9 cellular contexts compared by ENCODE assay signal in the genomic region with DNA sequence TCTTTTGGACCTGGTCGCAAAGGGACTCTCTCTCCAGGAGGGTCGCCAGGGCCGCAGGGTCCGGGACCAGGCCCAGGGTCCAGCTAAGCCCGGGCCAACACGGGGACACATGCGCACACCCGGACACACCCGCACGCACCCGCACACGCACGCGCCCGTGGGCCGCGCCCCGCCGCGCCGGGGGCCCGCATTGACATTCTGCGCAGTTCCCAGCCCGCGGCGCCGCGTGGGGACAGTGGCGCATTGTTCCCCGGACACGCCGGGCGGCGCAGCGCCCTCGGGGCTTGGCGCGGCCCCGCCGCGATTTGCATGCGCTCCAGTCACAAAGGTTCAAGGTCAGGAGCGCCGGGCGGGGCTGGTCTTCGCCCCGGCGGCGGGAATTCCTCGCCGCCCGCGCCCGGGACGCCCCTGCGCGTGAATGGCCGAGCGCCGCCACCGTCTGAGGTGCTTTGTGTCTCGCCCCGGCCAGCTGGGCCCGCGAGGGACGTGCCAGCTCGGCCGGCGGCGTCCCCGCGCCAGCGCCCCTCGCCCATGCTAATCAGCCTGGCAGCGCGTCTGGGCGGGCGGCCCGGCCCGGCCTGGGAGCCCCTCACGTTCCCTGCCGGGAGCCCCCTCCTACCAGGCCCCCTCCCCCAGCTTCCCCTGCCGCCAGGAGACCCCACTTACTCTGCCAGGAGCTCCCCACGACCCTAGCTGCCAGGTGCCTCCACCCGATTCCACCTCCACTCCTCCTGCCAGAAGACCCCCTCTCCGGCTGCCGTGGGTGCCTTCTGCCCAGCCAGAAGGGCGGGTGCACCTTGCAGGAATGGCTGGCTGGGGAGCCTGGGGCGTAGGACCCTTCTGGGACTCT. TPM values are rescaled to one million over a fixed set of nuclear protein-coding genes. Genes with fewer than 3 reads are reported as not detected.
DNase-seq lines count a peak whose midpoint lies in the region; ATAC-seq and TF ChIP-seq lines count a peak whose summit lies in the region.
"Had no signal": no experiment of that assay in that cellular context is flagged by ENCODE, and none has a peak within 500 bp of the region (broad histone marks: within the 10 kb centered on the region; RNA-seq: fewer than 3 reads in every experiment).

No MANE protein-coding gene starts in this region.

- H3K4me1 ChIP-seq in iPS-18a (ENCODE audit: control insufficient read depth, low read depth, low read length), result peaks cover 14% of the 10 kb centered on the region
- peaks cover 9% of the 10 kb centered on the region for H3K4me1 ChIP-seq in rectal smooth muscle tissue (ENCODE audit: control insufficient read depth, insufficient read depth, low read length)

- peak overlapping the region; percentile 18 for H3K9ac ChIP-seq in iPS-18a (ENCODE audit: low read length)
- H3K9ac ChIP-seq in rectal smooth muscle tissue (ENCODE audit: low read length), result peak overlapping the region; percentile 21

- H3K9me3 ChIP-seq in iPS-18a (ENCODE audit: control insufficient read depth, low read depth, low read length), result no peaks in the 10 kb centered on the region

- H3K27ac ChIP-seq in iPS-18a (ENCODE audit: low read length), result no peak overlapping the region
- H3K27ac ChIP-seq in rectal smooth muscle tissue (ENCODE audit: low read depth, low read length), result peak overlapping the region; percentile 54

- H3K36me3 ChIP-seq in iPS-18a (ENCODE audit: control insufficient read depth, low read depth, low read length), result no peaks in the 10 kb centered on the region
- no peaks in the 10 kb centered on the region for H3K36me3 ChIP-seq in rectal smooth muscle tissue (ENCODE audit: control insufficient read depth, insufficient read depth, low read length)

- H3K4me3 ChIP-seq in astrocyte of the cerebellum (ENCODE audit: low read depth, low read length) (peak overlapping the region; percentile 22), iPS-18a (ENCODE audit: low read length) (peak overlapping the region; percentile 53), rectal smooth muscle tissue (ENCODE audit: low read length) (peak overlapping the region; percentile 64)

- TF ChIP-seq CTCF in astrocyte of the cerebellum (IDR thresholded peaks at IDR 0.05; ENCODE audit: low read depth, low read length, missing control alignments), result no peak

- in situ Hi-C loops in G401 (cut with HindIII; ENCODE audit: low sequenced_read_pairs), result no loop called here
- in situ Hi-C loops in astrocyte of the cerebellum (cut with HindIII; ENCODE audit: low sequenced_read_pairs), result no loop called here

- peaks cover 46% of the 10 kb centered on the region for H3K27me3 ChIP-seq in iPS-18a (ENCODE audit: control insufficient read depth, insufficient read depth, low read length)
- no peaks in the 10 kb centered on the region for H3K27me3 ChIP-seq in rectal smooth muscle tissue (ENCODE audit: control insufficient read depth, insufficient read depth, low read length)

- ATAC-seq in HG03469 (IDR thresholded peaks at IDR 0.05; ENCODE audit: unreplicated experiment), result no peak

- DNase-seq in G401 (ENCODE audit: low spot score) (peak; percentile 37), astrocyte of the cerebellum (ENCODE audit: low read depth) (no peak), NCI-H774 (lab: John Stamatoyannopoulos, UW) (no peak), COR-L47 (lab: John Stamatoyannopoulos, UW) (no peak)
- DNase-seq in activated CD4-positive, alpha-beta T cell treated with anti-CD3 and anti-CD28 coated beads, Interleukin-2, amount 50 U/mL, for 1 hour, result no peak

RNA-seq across cellular contexts. Expression of a gene that starts 50.5 kb away (rescaled TPM):
- not detected in 2 replicates for total RNA-seq in G401 (2014; rRNA removed; shearing (Covaris generic))
- total RNA-seq: T-helper 2 cell treated with Interferon-gamma antibody and Interleukin-4, amounts not matched to agents 100 ng/mL and 5 ng/mL, for 36 hours had no signal
